Comparison of ENCODE assay signal across 1 cellular context in genomic region chr21:37412603-37413360, GRCh38.
TF ChIP-seq lines count a peak whose summit lies in the region.

No MANE protein-coding gene starts in this region.

TF ChIP-seq in GM12878, 131 proteins besides CTCF, POLR2A, EP300 and RAD21:
- TF ChIP-seq TBL1XR1 (IDR thresholded peaks at IDR 0.05; ENCODE audit: low read depth, low read length) (no peak), MAX (IDR thresholded peaks at IDR 0.05; ENCODE audit: low read depth, low read length) (no peak), ELK1 (IDR thresholded peaks at IDR 0.05; ENCODE audit: low read depth, low read length) (no peak), ZNF24 (IDR thresholded peaks at IDR 0.05) (no peak), TAF1 (IDR thresholded peaks at IDR 0.05; ENCODE audit: borderline replicate concordance, low read depth, low read length) (no peak), SP1 (IDR thresholded peaks at IDR 0.05; ENCODE audit: low read depth, low read length) (no peak), EZH2 (IDR thresholded peaks at IDR 0.05; ENCODE audit: borderline replicate concordance, control insufficient read depth, low read depth, low read length) (no peak), E2F8 (IDR thresholded peaks at IDR 0.05; ENCODE audit: low read depth, partially characterized antibody) (no peak), NKRF (conservative IDR thresholded peaks at IDR 0.05) (no peak), FOS (IDR thresholded peaks at IDR 0.05; ENCODE audit: borderline replicate concordance, extremely low read depth, insufficient read length) (no peak), ZNF274 (IDR thresholded peaks at IDR 0.05; ENCODE audit: insufficient read depth, insufficient read length) (no peak), SMC3 (IDR thresholded peaks at IDR 0.05; ENCODE audit: borderline replicate concordance, low read length) (no peak), YY1 (IDR thresholded peaks at IDR 0.05; ENCODE audit: low read depth, low read length) (no peak), SMAD5 (IDR thresholded peaks at IDR 0.05; ENCODE audit: low read depth) (no peak), SIX5 (IDR thresholded peaks at IDR 0.05; ENCODE audit: low read depth, low read length, severe bottlenecking) (no peak), ETV6 (conservative IDR thresholded peaks at IDR 0.05 in 1 of 2, IDR thresholded peaks at IDR 0.05 in 1 of 2; ENCODE audit: borderline replicate concordance in 1 of 2, low read depth in 1 of 2) (no peak), SREBF1 (IDR thresholded peaks at IDR 0.05; ENCODE audit: low read length) (no peak), POLR2AphosphoS5 (IDR thresholded peaks at IDR 0.05; ENCODE audit: low read length) (no peak), PAX8 (IDR thresholded peaks at IDR 0.05) (no peak), CREB1 (IDR thresholded peaks at IDR 0.05; ENCODE audit: low read depth) (no peak)
